Comparison of ENCODE assay signal across 8 cellular contexts in the genomic region with DNA sequence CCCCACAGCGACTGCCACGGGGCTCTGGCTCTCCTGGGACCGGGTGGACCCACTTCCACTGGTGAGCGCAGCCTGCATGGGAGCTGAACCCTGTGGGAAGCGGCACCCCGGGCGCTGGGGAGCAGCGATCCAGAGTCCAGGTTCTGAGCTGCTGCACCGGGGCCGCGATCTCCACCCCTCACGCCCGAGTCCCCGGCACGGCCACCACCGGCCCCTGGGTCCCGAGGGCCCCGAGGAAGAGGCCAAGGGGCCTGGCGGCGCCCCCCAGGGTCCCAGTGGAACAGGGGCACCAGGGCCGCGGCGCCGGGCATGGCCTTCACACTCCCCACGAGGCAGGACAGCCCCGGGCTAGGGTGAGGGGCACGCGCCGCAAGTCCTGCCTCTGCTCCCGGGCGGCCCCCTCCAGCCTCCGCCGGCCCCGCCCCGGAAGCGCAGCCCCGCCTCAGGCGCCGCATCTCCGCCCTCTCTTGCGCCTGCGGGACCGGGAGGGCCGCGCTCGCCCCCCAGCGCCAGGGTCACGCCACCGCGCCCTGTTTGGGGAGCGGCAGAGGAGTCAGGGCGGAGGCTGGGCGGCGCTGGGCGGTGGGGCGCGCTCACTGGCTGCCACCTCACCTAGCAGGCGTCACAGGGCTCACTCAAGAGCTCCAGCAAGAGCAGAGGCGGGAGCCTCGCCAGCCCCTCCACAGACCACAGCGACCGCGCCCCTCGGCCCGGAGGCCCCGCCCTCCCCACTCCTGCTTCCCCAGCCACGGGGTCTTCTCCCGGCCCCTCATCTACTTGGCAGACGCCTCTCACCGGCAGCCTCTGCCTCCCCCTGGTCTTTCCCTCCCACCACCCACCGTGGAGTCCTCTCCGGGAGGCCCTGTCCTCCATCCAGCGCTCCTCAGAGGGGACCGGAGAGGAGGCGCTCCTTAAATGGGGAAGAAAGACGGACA. TPM values are rescaled to one million over a fixed set of nuclear protein-coding genes. Genes with fewer than 3 reads are reported as not detected.
A peak's percentile ranks its signal among the peaks of the same experiment; 100 is the strongest.
DNase-seq lines count a peak whose midpoint lies in the region; ATAC-seq, FAIRE-seq and TF ChIP-seq lines count a peak whose summit lies in the region.

No MANE protein-coding gene starts in this region.

- peaks cover 18% of the 10 kb centered on the region for H3K36me3 ChIP-seq in lower lobe of right lung

- no peak overlapping the region for H3K27ac Mint-ChIP-seq in activated CD4-positive, alpha-beta memory T cell treated with anti-CD3 and anti-CD28 coated beads for 36 hours

- peaks cover 12% of the 10 kb centered on the region for H3K4me1 ChIP-seq in lower lobe of right lung

- H3K36me3 Mint-ChIP-seq in activated CD4-positive, alpha-beta memory T cell treated with anti-CD3 and anti-CD28 coated beads for 36 hours, result peaks cover 3% of the 10 kb centered on the region

- DNase-seq in GM12892 (ENCODE audit: insufficient read length) (peak; percentile 93), NCI-H2107 treated with DMSO at 0.1 percent for 48 hours (lab: John Stamatoyannopoulos, UW; ENCODE audit: unreplicated experiment) (peak; percentile 51), ecto neural progenitor cell (ENCODE audit: low spot score) (peak; percentile 96), lower lobe of right lung (peak; percentile 93), DMS114 treated with DMSO at 0.1 percent for 48 hours (lab: John Stamatoyannopoulos, UW; ENCODE audit: unreplicated experiment) (no peak)
- peak; percentile 94 for DNase-seq in activated CD4-positive, alpha-beta memory T cell treated with anti-CD3 and anti-CD28 coated beads for 36 hours
- DNase-seq in stimulated activated CD4-positive, alpha-beta T cell treated with anti-CD3 and anti-CD28 coated beads, TNF-alpha, amount 100 ng/mL, for 1 hour (ENCODE audit: low read depth in 3 of 3, low spot score in 1 of 3), result peak; percentile 71 to 83 (median 82)

- TF ChIP-seq POLR2A in GM12892 (IDR thresholded peaks at IDR 0.05; ENCODE audit: low read depth, low read length), result peak; percentile 29; the same call in 1 of the 2 replicates

- H3K27me3 ChIP-seq in lower lobe of right lung (ENCODE audit: low read depth), result no peaks in the 10 kb centered on the region

- TF ChIP-seq CTCF in lower lobe of right lung (IDR thresholded peaks at IDR 0.05), result peak; percentile 66

- no peaks in the 10 kb centered on the region for H3K9me3 Mint-ChIP-seq in activated CD4-positive, alpha-beta memory T cell treated with anti-CD3 and anti-CD28 coated beads for 36 hours

- CTCF ChIA-PET in activated CD4-positive, alpha-beta memory T cell treated with anti-CD3 and anti-CD28 coated beads for 36 hours (lab: Charles Lee), result interaction anchor here (0.7 to 1.4 kb wide), 4 partner anchors 13 to 104 kb away, joined by 3 to 5 read pairs (median 3); partner anchors contain the start of gene ATG4B

- intact Hi-C loops in activated CD4-positive, alpha-beta memory T cell treated with anti-CD3 and anti-CD28 coated beads for 36 hours (cut with micrococcal nuclease), result loop anchor here (1.0 to 2.0 kb wide), 3 partner anchors 8 to 295 kb away; partner anchors contain the start of genes HDLBP, SEPTIN2 and STK25
- intact Hi-C loops in lower lobe of right lung (cut with DNase I), result no loop called here

- H3K4me1 Mint-ChIP-seq in activated CD4-positive, alpha-beta memory T cell treated with anti-CD3 and anti-CD28 coated beads for 36 hours (ENCODE audit: low read depth), result peaks cover 14% of the 10 kb centered on the region

- H3K4me3 Mint-ChIP-seq in activated CD4-positive, alpha-beta memory T cell treated with anti-CD3 and anti-CD28 coated beads for 36 hours, result peak overlapping the region; percentile 46

- no peaks in the 10 kb centered on the region for H3K27me3 Mint-ChIP-seq in activated CD4-positive, alpha-beta memory T cell treated with anti-CD3 and anti-CD28 coated beads for 36 hours

- no peaks in the 10 kb centered on the region for H3K9me3 ChIP-seq in lower lobe of right lung

- peak overlapping the region; percentile 83 for H3K27ac ChIP-seq in lower lobe of right lung

- FAIRE-seq in GM12892 (lab: Jason Lieb, UNC), result peak; percentile 83

- ATAC-seq in HG02798 (IDR thresholded peaks at IDR 0.05; ENCODE audit: poor library complexity, unreplicated experiment) (peak; percentile 95), lower lobe of right lung (peak; percentile 98)

- peak overlapping the region; percentile 70 for H3K4me3 ChIP-seq in lower lobe of right lung

- POLR2A ChIA-PET in activated CD4-positive, alpha-beta memory T cell treated with anti-CD3 and anti-CD28 coated beads for 36 hours (lab: Charles Lee), result no interaction called here

RNA-seq across cellular contexts. Expression of gene THAP4, which starts 26.8 kb away (rescaled TPM):
- 30.6 TPM for polyA plus RNA-seq in GM12892 (2012; ENCODE audit: missing spikeins)
- total RNA-seq in activated CD4-positive, alpha-beta memory T cell treated with anti-CD3 and anti-CD28 coated beads for 36 hours, result 10 to 100 TPM; 43.7 to 44.5 TPM
- 39.8 TPM for total RNA-seq in lower lobe of right lung

RNA-seq across cellular contexts. Expression of gene ATG4B, which starts 27.4 kb away (rescaled TPM):
- 47.6 TPM for polyA plus RNA-seq in GM12892 (2012; ENCODE audit: missing spikeins)
- total RNA-seq in activated CD4-positive, alpha-beta memory T cell treated with anti-CD3 and anti-CD28 coated beads for 36 hours, result 10 to 100 TPM; 85.0 to 85.9 TPM
- 62.7 TPM for total RNA-seq in lower lobe of right lung

RNA-seq across cellular contexts. Expression of gene BOK, which starts 51.6 kb away (rescaled TPM):
- 0.08 TPM for polyA plus RNA-seq in GM12892 (2012; ENCODE audit: missing spikeins)
- under 1 TPM; 0.07 to 0.10 TPM for total RNA-seq in activated CD4-positive, alpha-beta memory T cell treated with anti-CD3 and anti-CD28 coated beads for 36 hours
- 44.2 TPM for total RNA-seq in lower lobe of right lung

Comparison
In these comparisons a context has a peak if more than half of its experiments do, and no peak if none do; other contexts are left out.
1. RNA of gene BOK, which starts 51.6 kb away (total RNA-seq): 44.2 TPM in lower lobe of right lung (single experiment); 0.07 to 0.10 TPM in activated CD4-positive, alpha-beta memory T cell treated with anti-CD3 and anti-CD28 coated beads for 36 hours; every median in the first group is over 10 times any median in the second.